24 cellular contexts compared by ENCODE assay signal in genomic region chr18:50627594-50628542, GRCh38.
A peak's percentile ranks its signal among the peaks of the same experiment; 100 is the strongest.
DNase-seq lines count a peak whose midpoint lies in the region; ATAC-seq and TF ChIP-seq lines count a peak whose summit lies in the region.
"Had no signal": no experiment of that assay in that cellular context is flagged by ENCODE, and none has a peak within 500 bp of the region (broad histone marks: within the 10 kb centered on the region; RNA-seq: fewer than 3 reads in every experiment).

No MANE protein-coding gene starts in this region.

- H3K9me3 ChIP-seq in thoracic aorta, result no peaks in the 10 kb centered on the region
- H3K9me3 ChIP-seq: gastroesophageal sphincter, Peyer's patch, SJSA1 had no signal

- no peaks in the 10 kb centered on the region for H3K27me3 ChIP-seq in thoracic aorta (replicated peaks; ENCODE audit: insufficient read depth)
- H3K27me3 ChIP-seq: gastroesophageal sphincter, Peyer's patch, SJSA1 had no signal

- no peak for TF ChIP-seq CTCF in epithelial cell of esophagus (IDR thresholded peaks at IDR 0.05; ENCODE audit: insufficient read depth, low read depth, low read length, missing control alignments)
- no peak for TF ChIP-seq CTCF in thoracic aorta (IDR thresholded peaks at IDR 0.05)

- H3K4me1 ChIP-seq in thoracic aorta (ENCODE audit: control insufficient read depth in 1 of 2, low read depth in 2 of 2), result peaks cover 20 to 51% of the 10 kb centered on the region in 2 donors
- H3K4me1 ChIP-seq: Peyer's patch had no signal

- H3K27ac ChIP-seq in angular gyrus (ENCODE audit: low read depth, low read length) (peak overlapping the region; percentile 16), thoracic aorta (peak overlapping the region; percentile 54 to 74)
- H3K27ac ChIP-seq: gastroesophageal sphincter, HL-60, SJSA1 had no signal

- H3K36me3 ChIP-seq in thoracic aorta, result no peaks in the 10 kb centered on the region
- H3K36me3 ChIP-seq: gastroesophageal sphincter, Peyer's patch, SJSA1 had no signal

- peak; percentile 76 for DNase-seq in epithelial cell of esophagus (ENCODE audit: low read depth)
- peak; percentile 11 for DNase-seq in kidney tubule cell (ENCODE audit: low spot score)
- no peak for DNase-seq in thoracic aorta (ENCODE audit: low spot score)
- DNase-seq in NCI-H446 treated with DMSO at 0.1 percent for 48 hours (lab: John Stamatoyannopoulos, UW), result no peak
- DNase-seq in SKM-1 (lab: John Stamatoyannopoulos, UW; ENCODE audit: unreplicated experiment), result no peak
- DNase-seq: activated CD4-positive, alpha-beta T cell treated with anti-CD3 and anti-CD28 coated beads, Interleukin-2, amount 50 U/mL, for 4 hours; activated naive CD4-positive, alpha-beta T cell treated with Interleukin-2 at 50 U/mL for 16 hours; CD4-positive, alpha-beta memory T cell; cortex of kidney; effector memory CD8-positive, alpha-beta T cell; HFFc6; hippocampal formation; immature natural killer cell; Karpas-422; naive thymus-derived CD8-positive, alpha-beta T cell; NCI-H1694; NCI-H526; Peyer's patch; T-helper 1 cell had no signal

- no peak overlapping the region for H3K4me3 ChIP-seq in epithelial cell of esophagus (ENCODE audit: low read length)
- no peak overlapping the region for H3K4me3 ChIP-seq in thoracic aorta
- H3K4me3 ChIP-seq: gastroesophageal sphincter, Peyer's patch, SJSA1 had no signal

- ATAC-seq in thoracic aorta (ENCODE audit: insufficient number of reproducible peaks, low FRiP score, low read depth) (no peak), GM21423 (IDR thresholded peaks at IDR 0.05; ENCODE audit: unreplicated experiment) (no peak)
- ATAC-seq: effector memory CD8-positive, alpha-beta T cell; gastroesophageal sphincter; naive thymus-derived CD8-positive, alpha-beta T cell had no signal

Comparison
In these comparisons a context has a peak if more than half of its experiments do, and no peak if none do; other contexts are left out.
1. DNase-seq: peak in epithelial cell of esophagus (single experiment) and kidney tubule cell (single experiment); none in thoracic aorta (single experiment), NCI-H446 treated with DMSO at 0.1 percent for 48 hours (single experiment) and SKM-1 (single experiment).